12 cellular contexts compared by ENCODE assay signal in genomic region chr13:73417012-73417615, GRCh38.
DNase-seq lines count a peak whose midpoint lies in the region; ATAC-seq, FAIRE-seq and TF ChIP-seq lines count a peak whose summit lies in the region.
"Had no signal": no experiment of that assay in that cellular context is flagged by ENCODE, and none has a peak within 500 bp of the region (broad histone marks: within the 10 kb centered on the region; RNA-seq: fewer than 3 reads in every experiment).

No MANE protein-coding gene starts in this region.

- TF ChIP-seq CTCF in OCI-LY3 (IDR thresholded peaks at IDR 0.05; ENCODE audit: low read depth, low read length) = peak; percentile 78
- peak; percentile 11 for TF ChIP-seq CTCF in hepatocyte (IDR thresholded peaks at IDR 0.05; ENCODE audit: poor library complexity)

- H3K27me3 Mint-ChIP-seq in activated T-helper 2 cell treated with anti-CD3 and anti-CD28 coated beads, Interferon-gamma antibody, Interleukin-2, Interleukin-4, amounts not matched to agents 10 μg/mL and 5 μg/mL and 100 μg/mL, durations not matched to agents 14 hours and 24 hours and 36 hours (ENCODE audit: low read depth) = peaks cover 6% of the 10 kb centered on the region
- H3K27me3 Mint-ChIP-seq: activated naive CD4-positive, alpha-beta T cell treated with anti-CD3 and anti-CD28 coated beads, Interleukin-2, amount 50 U/mL, for 24 hours had no signal

- no peaks in the 10 kb centered on the region for H3K9me3 Mint-ChIP-seq in activated T-helper 2 cell treated with anti-CD3 and anti-CD28 coated beads, Interferon-gamma antibody, Interleukin-2, Interleukin-4, amounts not matched to agents 10 μg/mL and 5 μg/mL and 100 μg/mL, durations not matched to agents 14 hours and 24 hours and 36 hours
- H3K9me3 Mint-ChIP-seq: activated naive CD4-positive, alpha-beta T cell treated with anti-CD3 and anti-CD28 coated beads, Interleukin-2, amount 50 U/mL, for 24 hours had no signal

- H3K27me3 ChIP-seq in OCI-LY3 (ENCODE audit: low read depth, low read length) (no peaks in the 10 kb centered on the region; the same call in 1 of the 2 replicates), hepatocyte (no peaks in the 10 kb centered on the region)
- H3K27me3 ChIP-seq: SJSA1, tibial nerve had no signal

- H3K4me3 ChIP-seq in OCI-LY3 (ENCODE audit: low read length) = peak overlapping the region; percentile 43
- no peak overlapping the region for H3K4me3 ChIP-seq in hepatocyte
- H3K4me3 ChIP-seq: SJSA1, tibial nerve had no signal

- no peaks in the 10 kb centered on the region for H3K9me3 ChIP-seq in OCI-LY3 (ENCODE audit: insufficient read depth, low read length)
- no peaks in the 10 kb centered on the region for H3K9me3 ChIP-seq in hepatocyte (ENCODE audit: low read depth)
- H3K9me3 ChIP-seq: SJSA1, tibial nerve had no signal

- no peaks in the 10 kb centered on the region for H3K4me1 Mint-ChIP-seq in activated T-helper 2 cell treated with anti-CD3 and anti-CD28 coated beads, Interferon-gamma antibody, Interleukin-2, Interleukin-4, amounts not matched to agents 10 μg/mL and 5 μg/mL and 100 μg/mL, durations not matched to agents 14 hours and 24 hours and 36 hours (ENCODE audit: low read depth)
- H3K4me1 Mint-ChIP-seq: activated naive CD4-positive, alpha-beta T cell treated with anti-CD3 and anti-CD28 coated beads, Interleukin-2, amount 50 U/mL, for 24 hours had no signal

- no peak overlapping the region for H3K4me3 Mint-ChIP-seq in activated T-helper 2 cell treated with anti-CD3 and anti-CD28 coated beads, Interferon-gamma antibody, Interleukin-2, Interleukin-4, amounts not matched to agents 10 μg/mL and 5 μg/mL and 100 μg/mL, durations not matched to agents 14 hours and 24 hours and 36 hours (ENCODE audit: low read depth)
- H3K4me3 Mint-ChIP-seq: activated naive CD4-positive, alpha-beta T cell treated with anti-CD3 and anti-CD28 coated beads, Interleukin-2, amount 50 U/mL, for 24 hours had no signal

- TF ChIP-seq POLR2A in H54 (IDR thresholded peaks at IDR 0.05; ENCODE audit: low read depth, low read length) = no peak

- no peak for ATAC-seq in GM18858 (IDR thresholded peaks at IDR 0.05; ENCODE audit: unreplicated experiment)

- 0 out of 2 replicates have a peak, but pooled peaks cover 3% of the 10 kb centered on the region for H3K4me1 ChIP-seq in OCI-LY3 (ENCODE audit: low read length)
- peaks cover 5% of the 10 kb centered on the region for H3K4me1 ChIP-seq in hepatocyte (ENCODE audit: insufficient read depth)
- H3K4me1 ChIP-seq: SJSA1, tibial nerve had no signal

- DNase-seq in D341Med (ENCODE audit: low spot score) = peak; percentile 67
- peak; percentile 14 for DNase-seq in H54 (ENCODE audit: insufficient read length, low spot score)
- DNase-seq in hepatocyte (ENCODE audit: low spot score) = no peak
- no peak for DNase-seq in activated T-helper 2 cell treated with anti-CD3 and anti-CD28 coated beads, Interferon-gamma antibody, Interleukin-2, Interleukin-4, amounts not matched to agents 10 μg/mL and 5 μg/mL and 100 μg/mL, durations not matched to agents 14 hours and 24 hours and 36 hours (ENCODE audit: low spot score)
- DNase-seq in epidermal melanocyte (ENCODE audit: insufficient read length, low spot score) = no peak
- no peak for DNase-seq in activated CD4-positive, alpha-beta T cell treated with anti-CD3 and anti-CD28 coated beads for 1 hour
- DNase-seq: hippocampal formation had no signal

- no peaks in the 10 kb centered on the region for H3K9me2 ChIP-seq in hepatocyte (replicated peaks; ENCODE audit: insufficient read depth)

- H3K4me2 ChIP-seq in OCI-LY3 (ENCODE audit: low read length) (peak overlapping the region; percentile 54), hepatocyte (no peak overlapping the region)

- no peak overlapping the region for H3K27ac Mint-ChIP-seq in activated T-helper 2 cell treated with anti-CD3 and anti-CD28 coated beads, Interferon-gamma antibody, Interleukin-2, Interleukin-4, amounts not matched to agents 10 μg/mL and 5 μg/mL and 100 μg/mL, durations not matched to agents 14 hours and 24 hours and 36 hours
- H3K27ac Mint-ChIP-seq: activated naive CD4-positive, alpha-beta T cell treated with anti-CD3 and anti-CD28 coated beads, Interleukin-2, amount 50 U/mL, for 24 hours had no signal

- peak overlapping the region; percentile 62; the same call in 1 of the 2 replicates for H2AFZ ChIP-seq in OCI-LY3 (ENCODE audit: low read depth, low read length)
- no peak overlapping the region for H2AFZ ChIP-seq in hepatocyte

- no peaks in the 10 kb centered on the region for H3K36me3 ChIP-seq in OCI-LY3 (replicated peaks; ENCODE audit: low read depth, low read length)
- no peaks in the 10 kb centered on the region for H3K36me3 ChIP-seq in hepatocyte (replicated peaks; ENCODE audit: insufficient read depth, low read depth)
- H3K36me3 ChIP-seq: SJSA1, tibial nerve had no signal

- FAIRE-seq in H54 (lab: Jason Lieb, UNC) = no peak

- no peaks in the 10 kb centered on the region for H3K79me2 ChIP-seq in OCI-LY3 (ENCODE audit: low read length)
- H3K79me2 ChIP-seq in hepatocyte = no peaks in the 10 kb centered on the region

- H3K36me3 Mint-ChIP-seq in activated T-helper 2 cell treated with anti-CD3 and anti-CD28 coated beads, Interferon-gamma antibody, Interleukin-2, Interleukin-4, amounts not matched to agents 10 μg/mL and 5 μg/mL and 100 μg/mL, durations not matched to agents 14 hours and 24 hours and 36 hours (ENCODE audit: low read depth) = no peaks in the 10 kb centered on the region
- H3K36me3 Mint-ChIP-seq: activated naive CD4-positive, alpha-beta T cell treated with anti-CD3 and anti-CD28 coated beads, Interleukin-2, amount 50 U/mL, for 24 hours had no signal

- WGBS in hepatocyte (ENCODE audit: low lambda C conversion rate, missing lambda C conversion rate) = 94% methylated on average over 13 of the region's 13 CpGs

- H3K27ac ChIP-seq in OCI-LY3 (ENCODE audit: low read length) (no peak overlapping the region), hepatocyte (no peak overlapping the region)
- H3K27ac ChIP-seq: SJSA1, tibial nerve had no signal

- H4K20me1 ChIP-seq in OCI-LY3 (ENCODE audit: insufficient read depth, low read length) (no peaks in the 10 kb centered on the region), hepatocyte (ENCODE audit: insufficient read depth, poor library complexity, severe bottlenecking) (no peaks in the 10 kb centered on the region)

- intact Hi-C loops in activated T-helper 2 cell treated with anti-CD3 and anti-CD28 coated beads, Interferon-gamma antibody, Interleukin-2, Interleukin-4, amounts not matched to agents 10 μg/mL and 5 μg/mL and 100 μg/mL, durations not matched to agents 14 hours and 24 hours and 36 hours (cut with micrococcal nuclease) = no loop called here

- no peak overlapping the region for H3K9ac ChIP-seq in OCI-LY3 (ENCODE audit: low read length)

Comparison
In these comparisons a context has a peak if more than half of its experiments do, and no peak if none do; other contexts are left out.
1. DNase-seq: peak in D341Med (single experiment) and H54 (single experiment); none in hepatocyte (single experiment), activated T-helper 2 cell treated with anti-CD3 and anti-CD28 coated beads, Interferon-gamma antibody, Interleukin-2, Interleukin-4, amounts not matched to agents 10 μg/mL and 5 μg/mL and 100 μg/mL, durations not matched to agents 14 hours and 24 hours and 36 hours (single experiment), epidermal melanocyte (single experiment) and activated CD4-positive, alpha-beta T cell treated with anti-CD3 and anti-CD28 coated beads for 1 hour (single experiment).